11 cellular contexts compared by ENCODE assay signal in the genomic region with DNA sequence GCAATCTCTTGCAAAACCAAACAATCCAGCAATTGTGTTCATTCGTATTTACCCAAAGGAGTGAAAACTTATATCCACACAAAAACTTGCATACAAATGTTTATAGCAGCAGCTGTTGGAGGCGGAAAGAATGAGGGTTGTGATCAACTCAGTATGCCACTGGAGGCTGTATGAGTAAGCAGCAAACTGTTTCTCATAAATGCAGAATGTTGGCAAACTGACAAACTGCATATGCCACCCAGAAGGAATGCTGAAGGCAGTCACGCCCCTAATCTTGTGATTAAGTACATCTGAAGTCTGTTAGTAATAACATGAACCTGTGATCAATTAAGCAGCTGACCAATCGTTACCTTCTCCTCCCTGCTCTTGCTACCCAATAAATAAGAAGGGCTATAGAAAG.
A peak's percentile ranks its signal among the peaks of the same experiment; 100 is the strongest.
DNase-seq lines count a peak whose midpoint lies in the region; ATAC-seq and TF ChIP-seq lines count a peak whose summit lies in the region.
"Had no signal": no experiment of that assay in that cellular context is flagged by ENCODE, and none has a peak within 500 bp of the region (broad histone marks: within the 10 kb centered on the region; RNA-seq: fewer than 3 reads in every experiment).

No MANE protein-coding gene starts in this region.

- no peaks in the 10 kb centered on the region for H3K27me3 ChIP-seq in RWPE2 (ENCODE audit: insufficient read depth, poor library complexity, severe bottlenecking)
- H3K27me3 ChIP-seq in smooth muscle cell (ENCODE audit: low read depth), result no peaks in the 10 kb centered on the region

- H3K4me1 ChIP-seq in RWPE2 (ENCODE audit: insufficient read depth, poor library complexity, severe bottlenecking), result peaks cover 28% of the 10 kb centered on the region
- no peaks in the 10 kb centered on the region for H3K4me1 ChIP-seq in smooth muscle cell (ENCODE audit: low read depth)

- H3K36me3 ChIP-seq in RWPE2 (ENCODE audit: low read depth) (no peaks in the 10 kb centered on the region), smooth muscle cell (ENCODE audit: low read depth) (no peaks in the 10 kb centered on the region)

- H4K20me1 ChIP-seq in smooth muscle cell (ENCODE audit: low read depth), result no peaks in the 10 kb centered on the region

- H3K27ac ChIP-seq in RWPE2 (ENCODE audit: poor library complexity, severe bottlenecking), result peak overlapping the region; percentile 49
- peak overlapping the region; percentile 73 for H3K27ac ChIP-seq in smooth muscle cell (ENCODE audit: low read depth)

- ATAC-seq in RWPE2 (ENCODE audit: low read depth), result peak; percentile 78

- no peak for TF ChIP-seq CTCF in RWPE2 (IDR thresholded peaks at IDR 0.05; ENCODE audit: poor library complexity, severe bottlenecking)
- no peak for TF ChIP-seq CTCF in smooth muscle cell (IDR thresholded peaks at IDR 0.05; ENCODE audit: borderline replicate concordance, insufficient read depth, poor library complexity, severe bottlenecking)

- peak; percentile 91 for DNase-seq in H4 (ENCODE audit: low spot score)
- peak; percentile 74 for DNase-seq in RWPE2 (ENCODE audit: low spot score)
- DNase-seq in fibroblast of gingiva (ENCODE audit: low read depth), result peak; percentile 99
- no peak for DNase-seq in smooth muscle cell (lab: John Stamatoyannopoulos, UW; ENCODE audit: unreplicated experiment)
- no peak for DNase-seq in stimulated activated naive CD4-positive, alpha-beta T cell (lab: John Stamatoyannopoulos, UW)
- DNase-seq in stimulated activated CD4-positive, alpha-beta T cell treated with anti-CD3 and anti-CD28 coated beads, Interleukin-4, amount 100 ng/mL, for 4 hours, result no peak
- DNase-seq in activated gamma-delta T cell treated with Interleukin-2 at 50 U/mL for 16 hours, result no peak
- DNase-seq: effector CD4-positive, alpha-beta T cell; KBM-7; kidney; NCI-H526 had no signal

- H3K9me3 ChIP-seq in RWPE2 (ENCODE audit: severe bottlenecking) (no peaks in the 10 kb centered on the region), smooth muscle cell (replicated peaks; ENCODE audit: low read depth) (no peaks in the 10 kb centered on the region)

- no peak overlapping the region for H3K4me3 ChIP-seq in RWPE2 (ENCODE audit: severe bottlenecking)
- no peak overlapping the region for H3K4me3 ChIP-seq in smooth muscle cell

- no peaks in the 10 kb centered on the region for H3F3A ChIP-seq in smooth muscle cell (ENCODE audit: low read depth)

- peak overlapping the region; percentile 9 for H3K9ac ChIP-seq in smooth muscle cell (ENCODE audit: low read depth)

- peak overlapping the region; percentile 64 for H3K4me2 ChIP-seq in smooth muscle cell

- H3K79me2 ChIP-seq in smooth muscle cell (ENCODE audit: low read depth), result no peaks in the 10 kb centered on the region

- WGBS in smooth muscle cell (ENCODE audit: low lambda C conversion rate), result 19% methylated on average over 4 of the region's 4 CpGs

- no peak overlapping the region for H2AFZ ChIP-seq in smooth muscle cell (ENCODE audit: low read depth)

Comparison
In these comparisons a context has a peak if more than half of its experiments do, and no peak if none do; other contexts are left out.
1. DNase-seq: peak in H4 (single experiment), RWPE2 (single experiment) and fibroblast of gingiva (single experiment); none in smooth muscle cell (single experiment), stimulated activated naive CD4-positive, alpha-beta T cell (0 of 6), stimulated activated CD4-positive, alpha-beta T cell treated with anti-CD3 and anti-CD28 coated beads, Interleukin-4, amount 100 ng/mL, for 4 hours (0 of 2) and activated gamma-delta T cell treated with Interleukin-2 at 50 U/mL for 16 hours (single experiment).